In the genomic region with DNA sequence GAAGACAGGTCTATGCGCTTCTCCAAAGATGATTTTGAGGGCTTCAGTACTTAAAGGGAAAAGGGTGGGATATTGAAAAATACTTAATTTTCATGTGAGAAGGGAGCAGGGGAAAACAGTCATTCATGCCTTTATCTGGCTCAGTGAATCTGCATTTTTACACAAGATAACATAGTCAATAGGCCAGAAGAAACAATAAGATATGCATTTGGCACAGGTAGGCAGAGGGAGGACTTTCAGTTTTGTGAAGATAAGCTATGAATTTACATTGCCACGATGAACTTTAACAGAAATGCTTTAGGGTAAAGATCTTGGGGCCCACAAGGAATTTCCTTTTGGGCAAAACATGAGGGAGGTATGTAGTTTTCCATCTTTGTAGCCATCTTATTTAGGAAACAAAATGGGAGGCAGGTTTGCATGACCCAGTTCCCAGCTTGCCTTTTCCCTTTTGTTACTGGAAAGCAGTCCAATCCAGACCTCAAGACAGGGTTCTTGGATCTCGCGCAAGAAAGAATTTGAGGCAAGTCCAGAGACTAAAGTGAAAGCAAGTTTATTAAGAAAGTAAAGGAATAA, we compare ENCODE assay signal across 26 cellular contexts.
"Had no signal": no experiment of that assay in that cellular context is flagged by ENCODE, and none has a peak within 500 bp of the region (broad histone marks: within the 10 kb centered on the region; RNA-seq: fewer than 3 reads in every experiment).

No MANE protein-coding gene starts in this region.

- H3K9me3 ChIP-seq: left lung, lower lobe of right lung, mucosa of descending colon, ovary, right atrium auricular region, right lobe of liver, tibial nerve, upper lobe of left lung, vagina had no signal

- H3K27me3 ChIP-seq: left lung, ovary, right atrium auricular region, right lobe of liver, tibial nerve, upper lobe of left lung, vagina had no signal

- H3K36me3 ChIP-seq: left lung, lower lobe of right lung, ovary, right atrium auricular region, right lobe of liver, tibial nerve, upper lobe of left lung, vagina had no signal

- H3K4me2 ChIP-seq: smooth muscle cell had no signal

- H3K4me1 ChIP-seq: left lung, lower lobe of right lung, right atrium auricular region, right lobe of liver, tibial nerve, upper lobe of left lung, vagina had no signal

- H3K4me3 ChIP-seq: left lung, lower lobe of right lung, mucosa of descending colon, ovary, right atrium auricular region, right lobe of liver, smooth muscle cell, tibial nerve, upper lobe of left lung, vagina had no signal

- FAIRE-seq: islet of Langerhans, kidney had no signal

- H3K27ac ChIP-seq: left lung, lower lobe of right lung, ovary, right atrium auricular region, right lobe of liver, tibial nerve, upper lobe of left lung, vagina had no signal

- ATAC-seq: left colon; left lung; lower lobe of right lung; mucosa of descending colon; naive thymus-derived CD4-positive, alpha-beta T cell; natural killer cell treated with Interleukin-12 subunit alpha and Interleukin-12 subunit beta and Interleukin-15 and Interleukin-18, amount 100 ng/mL, for 72 hours; right lobe of liver; stimulated activated memory B cell treated with anti-CD40 and anti-IgM and Interleukin-4, amounts not matched to agents 10 μg/mL and 1 μg/mL and 100 μg/mL, for 72 hours; stimulated activated naive CD8-positive, alpha-beta T cell treated with anti-CD3 and anti-CD28 coated beads, Interleukin-15, amount 100 ng/mL, for 72 hours had no signal

- DNase-seq: hypothalamus; immature natural killer cell; kidney; left colon; left lung; lower lobe of right lung; mesendoderm; mucosa of descending colon; naive thymus-derived CD4-positive, alpha-beta T cell; ovary; right lobe of liver; stimulated activated CD4-positive, alpha-beta T cell treated with anti-CD3 and anti-CD28 coated beads, Interleukin-1b, Interleukin-23, amount 100 ng/mL, for 48 hours; stimulated activated CD4-positive, alpha-beta T cell treated with anti-CD3 and anti-CD28 coated beads, Interleukin-2, amount 100 ng/mL, for 48 hours; stimulated activated CD4-positive, alpha-beta T cell treated with anti-CD3 and anti-CD28 coated beads, Interleukin-4, amount 100 ng/mL, for 4 hours; stimulated activated CD8-positive, alpha-beta memory T cell treated with anti-CD3 and anti-CD28 coated beads, Interleukin-4, amount 100 ng/mL, for 48 hours; stimulated activated naive CD4-positive, alpha-beta T cell treated with Interleukin-2 at 50 U/mL for 16 hours; stimulated activated naive CD8-positive, alpha-beta T cell treated with anti-CD3 and anti-CD28 coated beads, Interleukin-15, amount 100 ng/mL, for 72 hours; substantia nigra; upper lobe of left lung had no signal
